ENCODE assay signal across 37 cellular contexts in genomic region chr22:45142376-45142775, GRCh38.
"Had no signal": no experiment of that assay in that cellular context is flagged by ENCODE, and none has a peak within 500 bp of the region (broad histone marks: within the 10 kb centered on the region; RNA-seq: fewer than 3 reads in every experiment).

No MANE protein-coding gene starts in this region.

- H3K4me3 ChIP-seq: adrenal gland, body of pancreas, breast epithelium had no signal

- H3K36me3 ChIP-seq: adrenal gland, brain microvascular endothelial cell, breast epithelium had no signal

- H3K27ac ChIP-seq: adrenal gland, body of pancreas, brain microvascular endothelial cell, breast epithelium, VCaP had no signal

- H3K27me3 ChIP-seq: adrenal gland, body of pancreas, brain microvascular endothelial cell, breast epithelium had no signal

- H3K27me3 Mint-ChIP-seq: activated B cell treated with CpG ODN at 0.5 μM for 24 hours; activated CD4-positive, alpha-beta memory T cell treated with anti-CD3 and anti-CD28 coated beads for 36 hours; activated CD4-positive, alpha-beta T cell treated with anti-CD3 and anti-CD28 coated beads, Interleukin-2, amount 10 ng/mL, durations not matched to agents 24 days and 14 days; activated CD8-positive, alpha-beta T cell treated with anti-CD3 and anti-CD28 coated beads for 36 hours; activated naive CD8-positive, alpha-beta T cell treated with anti-CD3 and anti-CD28 coated beads, Interleukin-2, amount 10 ng/mL, durations not matched to agents 7 days and 5 days; activated T-helper 17 cell treated with anti-CD3 and anti-CD28 coated beads, Interleukin-2, amount 50 U/mL, for 72 hours had no signal

- ATAC-seq: activated CD8-positive, alpha-beta T cell treated with anti-CD3 and anti-CD28 coated beads for 36 hours; activated naive CD4-positive, alpha-beta T cell treated with anti-CD3 and anti-CD28 coated beads, Interleukin-2, amount 50 U/mL, for 72 hours; activated T-cell treated with anti-CD3 and anti-CD28 coated beads, Interleukin-2, amount 50 U/mL, for 4 hours; activated T-cell treated with anti-CD3 and anti-CD28 coated beads, Interleukin-2, amount 50 U/mL, for 72 hours; activated T-helper 17 cell treated with anti-CD3 and anti-CD28 coated beads, Interleukin-2, amount 50 U/mL, for 72 hours; body of pancreas had no signal

- H3K9me3 Mint-ChIP-seq: activated B cell treated with CpG ODN at 0.5 μM for 24 hours; activated CD4-positive, alpha-beta T cell treated with anti-CD3 and anti-CD28 coated beads, Interleukin-2, amount 10 ng/mL, durations not matched to agents 24 days and 14 days; activated CD8-positive, alpha-beta T cell treated with anti-CD3 and anti-CD28 coated beads for 36 hours; activated naive CD4-positive, alpha-beta T cell treated with anti-CD3 and anti-CD28 coated beads for 36 hours; activated naive CD4-positive, alpha-beta T cell treated with anti-CD3 and anti-CD28 coated beads, Interleukin-2, amount 50 U/mL, for 72 hours; activated T-helper 1 cell treated with anti-CD3 and anti-CD28 coated beads, Interleukin-12 subunit alpha, Interleukin-12 subunit beta, Interleukin-2, Interleukin-4 antibody, amounts not matched to agents 30 ng/mL and 10 ng/mL and 1 ng/mL, durations not matched to agents 14 hours and 24 hours and 36 hours; activated T-helper 17 cell treated with anti-CD3 and anti-CD28 coated beads, Interleukin-2, amount 50 U/mL, for 72 hours; T-helper 1 cell treated with Interleukin-12 subunit alpha and Interleukin-12 subunit beta and Interleukin-4 antibody, amounts not matched to agents 30 μg/mL and 1 μg/mL, for 36 hours; T-helper 2 cell treated with Interferon-gamma antibody and Interleukin-4, amounts not matched to agents 5 μg/mL and 100 μg/mL, for 36 hours had no signal

- H3K4me1 Mint-ChIP-seq: activated B cell treated with CpG ODN at 0.5 μM for 24 hours; activated CD4-positive, alpha-beta T cell treated with anti-CD3 and anti-CD28 coated beads, Interleukin-2, amount 10 ng/mL, durations not matched to agents 24 days and 14 days; activated naive CD8-positive, alpha-beta T cell treated with anti-CD3 and anti-CD28 coated beads, Interleukin-2, amount 10 ng/mL, durations not matched to agents 7 days and 5 days; activated T-helper 17 cell treated with anti-CD3 and anti-CD28 coated beads, Interleukin-2, amount 50 U/mL, for 72 hours had no signal

- H3K4me3 Mint-ChIP-seq: activated B cell treated with CpG ODN at 0.5 μM for 24 hours; activated CD4-positive, alpha-beta memory T cell treated with anti-CD3 and anti-CD28 coated beads for 36 hours; activated CD4-positive, alpha-beta T cell treated with anti-CD3 and anti-CD28 coated beads, Interleukin-2, amount 10 ng/mL, durations not matched to agents 24 days and 14 days; activated CD8-positive, alpha-beta T cell treated with anti-CD3 and anti-CD28 coated beads for 36 hours; activated naive CD4-positive, alpha-beta T cell treated with anti-CD3 and anti-CD28 coated beads for 36 hours; activated naive CD8-positive, alpha-beta T cell treated with anti-CD3 and anti-CD28 coated beads, Interleukin-2, amount 10 ng/mL, durations not matched to agents 7 days and 5 days; activated T-cell treated with anti-CD3 and anti-CD28 coated beads, Interleukin-2, amount 50 U/mL, for 4 hours; activated T-cell treated with anti-CD3 and anti-CD28 coated beads, Interleukin-2, amount 50 U/mL, for 72 hours; activated T-helper 1 cell treated with anti-CD3 and anti-CD28 coated beads, Interleukin-12 subunit alpha, Interleukin-12 subunit beta, Interleukin-2, Interleukin-4 antibody, amounts not matched to agents 30 ng/mL and 10 ng/mL and 1 ng/mL, durations not matched to agents 14 hours and 24 hours and 36 hours; activated T-helper 17 cell treated with anti-CD3 and anti-CD28 coated beads, Interleukin-2, amount 50 U/mL, for 72 hours; T-helper 1 cell treated with Interleukin-12 subunit alpha and Interleukin-12 subunit beta and Interleukin-4 antibody, amounts not matched to agents 30 μg/mL and 1 μg/mL, for 36 hours; T-helper 2 cell treated with Interferon-gamma antibody and Interleukin-4, amounts not matched to agents 5 μg/mL and 100 μg/mL, for 36 hours had no signal

- H3K27ac Mint-ChIP-seq: activated B cell treated with CpG ODN at 0.5 μM for 24 hours; activated CD4-positive, alpha-beta memory T cell treated with anti-CD3 and anti-CD28 coated beads for 36 hours; activated CD4-positive, alpha-beta T cell treated with anti-CD3 and anti-CD28 coated beads, Interleukin-2, amount 10 ng/mL, durations not matched to agents 24 days and 14 days; activated CD8-positive, alpha-beta T cell treated with anti-CD3 and anti-CD28 coated beads for 36 hours; activated naive CD4-positive, alpha-beta T cell treated with anti-CD3 and anti-CD28 coated beads for 36 hours; activated naive CD8-positive, alpha-beta T cell treated with anti-CD3 and anti-CD28 coated beads, Interleukin-2, amount 10 ng/mL, durations not matched to agents 7 days and 5 days; activated T-cell treated with anti-CD3 and anti-CD28 coated beads, Interleukin-2, amount 50 U/mL, for 72 hours; activated T-helper 1 cell treated with anti-CD3 and anti-CD28 coated beads, Interleukin-12 subunit alpha, Interleukin-12 subunit beta, Interleukin-2, Interleukin-4 antibody, amounts not matched to agents 30 ng/mL and 10 ng/mL and 1 ng/mL, durations not matched to agents 14 hours and 24 hours and 36 hours; activated T-helper 17 cell treated with anti-CD3 and anti-CD28 coated beads, Interleukin-2, amount 50 U/mL, for 72 hours; T-helper 1 cell treated with Interleukin-12 subunit alpha and Interleukin-12 subunit beta and Interleukin-4 antibody, amounts not matched to agents 30 μg/mL and 1 μg/mL, for 36 hours; T-helper 2 cell treated with Interferon-gamma antibody and Interleukin-4, amounts not matched to agents 5 μg/mL and 100 μg/mL, for 36 hours had no signal

- FAIRE-seq: astrocyte, TTC549 had no signal

- DNase-seq: activated B cell treated with CpG ODN at 0.5 μM for 24 hours; activated CD4-positive, alpha-beta memory T cell treated with anti-CD3 and anti-CD28 coated beads for 36 hours; activated CD4-positive, alpha-beta T cell treated with anti-CD3 and anti-CD28 coated beads for 4 hours; activated CD4-positive, alpha-beta T cell treated with anti-CD3 and anti-CD28 coated beads, Interleukin-2, amount 10 ng/mL, durations not matched to agents 24 days and 14 days; activated CD4-positive, alpha-beta T cell treated with anti-CD3 and anti-CD28 coated beads, Interleukin-2, amount 50 U/mL, for 1 hour; activated CD4-positive, alpha-beta T cell treated with anti-CD3 and anti-CD28 coated beads, Interleukin-2, amount 50 U/mL, for 4 hours; activated CD4-positive, CD25-positive, alpha-beta regulatory T cell treated with anti-CD3 and anti-CD28 coated beads, Interleukin-2, amount 50 U/mL, for 72 hours; activated CD8-positive, alpha-beta memory T cell treated with anti-CD3 and anti-CD28 coated beads, Interleukin-2, amount 50 U/mL, for 4 hours; activated CD8-positive, alpha-beta T cell treated with anti-CD3 and anti-CD28 coated beads for 36 hours; activated effector memory CD4-positive, alpha-beta T cell treated with anti-CD3 and anti-CD28 coated beads, Interleukin-2, amount 50 U/mL, for 16 hours; activated gamma-delta T cell treated with Interleukin-2 at 50 U/mL for 16 hours; activated naive CD4-positive, alpha-beta T cell; activated naive CD4-positive, alpha-beta T cell treated with anti-CD3 and anti-CD28 coated beads for 36 hours; activated naive CD4-positive, alpha-beta T cell treated with anti-CD3 and anti-CD28 coated beads, Interleukin-2, amount 50 U/mL, for 16 hours; activated naive CD8-positive, alpha-beta T cell treated with anti-CD3 and anti-CD28 coated beads, Interleukin-2, amount 10 ng/mL, durations not matched to agents 7 days and 5 days; activated T-cell treated with anti-CD3 and anti-CD28 coated beads for 4 hours; activated T-cell treated with anti-CD3 and anti-CD28 coated beads, Interleukin-2, amount 50 U/mL, for 1 hour; activated T-cell treated with anti-CD3 and anti-CD28 coated beads, Interleukin-2, amount 50 U/mL, for 4 hours; activated T-cell treated with anti-CD3 and anti-CD28 coated beads, Interleukin-2, amount 50 U/mL, for 72 hours; adrenal gland; amniotic stem cell; aorta; body of pancreas; brain microvascular endothelial cell; central memory CD4-positive, alpha-beta T cell; T-helper 1 cell; T-helper 2 cell; T-helper 9 cell had no signal

- H3K4me1 ChIP-seq: adrenal gland, body of pancreas, breast epithelium had no signal

- H3K9me3 ChIP-seq: body of pancreas had no signal
